8 cellular contexts compared by ENCODE assay signal in genomic region chr10:131874991-131875451, GRCh38. TPM values are rescaled to one million over a fixed set of nuclear protein-coding genes. Genes with fewer than 3 reads are reported as not detected.
DNase-seq lines count a peak whose midpoint lies in the region; ATAC-seq and TF ChIP-seq lines count a peak whose summit lies in the region.

No MANE protein-coding gene starts in this region.

- 6 to 10% (median 6%) methylated on average over 16 to 17 of the region's 17 CpGs for WGBS in spleen, 5 donors

- POLR2A ChIA-PET in HEK293 (lab: Yijun Ruan, JAX): no interaction called here

- no peak for TF ChIP-seq POLR2A in spleen (IDR thresholded peaks at IDR 0.05)

- CTCF ChIA-PET in HEK293 (lab: Yijun Ruan, JAX): interaction anchor here (0.6 to 1.4 kb wide), 11 partner anchors 15 to 1684 kb away, joined by 3 to 10 read pairs (median 3); no protein-coding TSS in a partner anchor

- TF ChIP-seq CTCF in HEK293 (tag by site-specific recombination; IDR thresholded peaks at IDR 0.05): peak; percentile 70
- peak; percentile 83 for TF ChIP-seq CTCF in astrocyte of the spinal cord (IDR thresholded peaks at IDR 0.05; ENCODE audit: low read depth, low read length)
- peak; percentile 35 to 81 (median 63) for TF ChIP-seq CTCF in spleen (IDR thresholded peaks at IDR 0.05 in 8 of 11, conservative IDR thresholded peaks at IDR 0.05 in 3 of 11)

- no peaks in the 10 kb centered on the region for H3K36me3 ChIP-seq in HEK293 (ENCODE audit: control insufficient read depth in 2 of 2, insufficient read depth in 1 of 2, low read length in 2 of 2)
- H3K36me3 ChIP-seq in iPS-18a (ENCODE audit: control insufficient read depth, low read depth, low read length): no peaks in the 10 kb centered on the region
- no peaks in the 10 kb centered on the region for H3K36me3 ChIP-seq in spleen

- ATAC-seq in SK-N-SH treated with all-trans-retinoic acid at 6 μM for 48 hours: peak; percentile 95
- ATAC-seq in GM21529 (IDR thresholded peaks at IDR 0.05; ENCODE audit: unreplicated experiment): no peak

- H3K27ac ChIP-seq in HEK293 (ENCODE audit: extremely low read depth, low read depth, low read length): no peak overlapping the region
- no peak overlapping the region for H3K27ac ChIP-seq in iPS-18a (ENCODE audit: low read length)
- no peak overlapping the region for H3K27ac ChIP-seq in spleen

- in situ Hi-C loops in G401 (cut with HindIII; ENCODE audit: low sequenced_read_pairs) (no loop called here), astrocyte of the spinal cord (cut with HindIII; ENCODE audit: low sequenced_read_pairs) (no loop called here)

- intact Hi-C loops in spleen (cut with DNase I; ENCODE audit: low total_unique reads): loop anchor here (10.0 kb wide), 1 partner anchor 1680 kb away; no protein-coding TSS in a partner anchor

- no peak overlapping the region for H3K4me3 ChIP-seq in HEK293 (ENCODE audit: low read depth, low read length)
- H3K4me3 ChIP-seq in astrocyte of the spinal cord (ENCODE audit: low read depth, low read length): no peak overlapping the region
- peak overlapping the region; percentile 35 for H3K4me3 ChIP-seq in iPS-18a (ENCODE audit: low read length)
- H3K4me3 ChIP-seq in spleen: no peak overlapping the region

- DNase-seq in G401 (ENCODE audit: low spot score): peak; percentile 83
- peak; percentile 66 to 81 (median 72) for DNase-seq in NCI-H1417 (lab: John Stamatoyannopoulos, UW)
- peak; percentile 68 for DNase-seq in astrocyte of the spinal cord (ENCODE audit: low read depth, low spot score)
- peak; percentile 87 for DNase-seq in spleen

- H3K27me3 ChIP-seq in iPS-18a (ENCODE audit: control insufficient read depth, insufficient read depth, low read length): no peaks in the 10 kb centered on the region
- H3K27me3 ChIP-seq in spleen (replicated peaks in 1 of 7): peaks cover 0 to 64% (median 12%) of the 10 kb centered on the region in 7 donors

- no peak overlapping the region for H3K9ac ChIP-seq in iPS-18a (ENCODE audit: low read length)

- H3K9me3 ChIP-seq in HEK293 (ENCODE audit: control insufficient read depth, insufficient read depth, low read depth, low read length) (no peaks in the 10 kb centered on the region), iPS-18a (ENCODE audit: control insufficient read depth, low read depth, low read length) (no peaks in the 10 kb centered on the region), spleen (no peaks in the 10 kb centered on the region)

- H3K4me1 ChIP-seq in HEK293 (ENCODE audit: control insufficient read depth, insufficient read depth, low read length) (no peaks in the 10 kb centered on the region), iPS-18a (ENCODE audit: control insufficient read depth, low read depth, low read length) (peaks cover 4% of the 10 kb centered on the region), spleen (peaks cover 0 to 9% (median 6%) of the 10 kb centered on the region in 6 donors)

TF ChIP-seq in HEK293, 187 proteins besides CTCF, POLR2A, EP300 and RAD21 (continues in another document):
- no peak for TF ChIP-seq GLI2 (tag by site-specific recombination; IDR thresholded peaks at IDR 0.05; ENCODE audit: borderline replicate concordance, low read depth)
- TF ChIP-seq ZNF169 (tag by site-specific recombination; IDR thresholded peaks at IDR 0.05): no peak
- peak; percentile 68 for TF ChIP-seq ZIC2 (tag by site-specific recombination; IDR thresholded peaks at IDR 0.05)
- 0 out of 2 replicates have a peak, but pooled peaks have one; percentile 12 for TF ChIP-seq PRDM1 (tag by site-specific recombination; IDR thresholded peaks at IDR 0.05)
- TF ChIP-seq GLIS1 (tag by site-specific recombination; IDR thresholded peaks at IDR 0.05): peak; percentile 75
- TF ChIP-seq, protein P1, sequence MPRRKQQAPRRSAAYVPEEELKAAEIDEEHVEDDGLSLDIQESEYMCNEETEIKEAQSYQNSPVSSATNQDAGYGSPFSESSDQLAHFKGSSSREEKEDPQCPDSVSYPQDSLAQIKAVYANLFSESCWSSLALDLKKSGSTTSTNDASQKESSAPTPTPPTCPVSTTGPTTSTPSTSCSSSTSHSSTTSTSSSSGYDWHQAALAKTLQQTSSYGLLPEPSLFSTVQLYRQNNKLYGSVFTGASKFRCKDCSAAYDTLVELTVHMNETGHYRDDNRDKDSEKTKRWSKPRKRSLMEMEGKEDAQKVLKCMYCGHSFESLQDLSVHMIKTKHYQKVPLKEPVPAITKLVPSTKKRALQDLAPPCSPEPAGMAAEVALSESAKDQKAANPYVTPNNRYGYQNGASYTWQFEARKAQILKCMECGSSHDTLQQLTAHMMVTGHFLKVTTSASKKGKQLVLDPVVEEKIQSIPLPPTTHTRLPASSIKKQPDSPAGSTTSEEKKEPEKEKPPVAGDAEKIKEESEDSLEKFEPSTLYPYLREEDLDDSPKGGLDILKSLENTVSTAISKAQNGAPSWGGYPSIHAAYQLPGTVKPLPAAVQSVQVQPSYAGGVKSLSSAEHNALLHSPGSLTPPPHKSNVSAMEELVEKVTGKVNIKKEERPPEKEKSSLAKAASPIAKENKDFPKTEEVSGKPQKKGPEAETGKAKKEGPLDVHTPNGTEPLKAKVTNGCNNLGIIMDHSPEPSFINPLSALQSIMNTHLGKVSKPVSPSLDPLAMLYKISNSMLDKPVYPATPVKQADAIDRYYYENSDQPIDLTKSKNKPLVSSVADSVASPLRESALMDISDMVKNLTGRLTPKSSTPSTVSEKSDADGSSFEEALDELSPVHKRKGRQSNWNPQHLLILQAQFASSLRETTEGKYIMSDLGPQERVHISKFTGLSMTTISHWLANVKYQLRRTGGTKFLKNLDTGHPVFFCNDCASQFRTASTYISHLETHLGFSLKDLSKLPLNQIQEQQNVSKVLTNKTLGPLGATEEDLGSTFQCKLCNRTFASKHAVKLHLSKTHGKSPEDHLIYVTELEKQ (tag by site-specific recombination; IDR thresholded peaks at IDR 0.05; ENCODE audit: borderline replicate concordance): no peak
- peak; percentile 93 for TF ChIP-seq ZNF654 (tag by site-specific recombination; IDR thresholded peaks at IDR 0.05; ENCODE audit: low read depth)
- TF ChIP-seq ZNF501 (tag by site-specific recombination; IDR thresholded peaks at IDR 0.05): no peak
- no peak for TF ChIP-seq YY1 (tag by site-specific recombination; IDR thresholded peaks at IDR 0.05)

TF ChIP-seq in SK-N-SH treated with all-trans-retinoic acid at 6 μM for 48 hours, 23 proteins besides CTCF, POLR2A, EP300 and RAD21:
- TF ChIP-seq ZNF565 (CRISPR knock-in tag; conservative IDR thresholded peaks at IDR 0.05; ENCODE audit: low read depth): no peak
- no peak for TF ChIP-seq ISL1 (CRISPR knock-in tag; IDR thresholded peaks at IDR 0.05)
- TF ChIP-seq, protein P2, sequence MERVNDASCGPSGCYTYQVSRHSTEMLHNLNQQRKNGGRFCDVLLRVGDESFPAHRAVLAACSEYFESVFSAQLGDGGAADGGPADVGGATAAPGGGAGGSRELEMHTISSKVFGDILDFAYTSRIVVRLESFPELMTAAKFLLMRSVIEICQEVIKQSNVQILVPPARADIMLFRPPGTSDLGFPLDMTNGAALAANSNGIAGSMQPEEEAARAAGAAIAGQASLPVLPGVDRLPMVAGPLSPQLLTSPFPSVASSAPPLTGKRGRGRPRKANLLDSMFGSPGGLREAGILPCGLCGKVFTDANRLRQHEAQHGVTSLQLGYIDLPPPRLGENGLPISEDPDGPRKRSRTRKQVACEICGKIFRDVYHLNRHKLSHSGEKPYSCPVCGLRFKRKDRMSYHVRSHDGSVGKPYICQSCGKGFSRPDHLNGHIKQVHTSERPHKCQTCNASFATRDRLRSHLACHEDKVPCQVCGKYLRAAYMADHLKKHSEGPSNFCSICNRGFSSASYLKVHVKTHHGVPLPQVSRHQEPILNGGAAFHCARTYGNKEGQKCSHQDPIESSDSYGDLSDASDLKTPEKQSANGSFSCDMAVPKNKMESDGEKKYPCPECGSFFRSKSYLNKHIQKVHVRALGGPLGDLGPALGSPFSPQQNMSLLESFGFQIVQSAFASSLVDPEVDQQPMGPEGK (CRISPR knock-in tag; IDR thresholded peaks at IDR 0.05; ENCODE audit: borderline replicate concordance): no peak
- TF ChIP-seq ZNF8 (CRISPR knock-in tag; IDR thresholded peaks at IDR 0.05): no peak
- TF ChIP-seq RARB (CRISPR knock-in tag; IDR thresholded peaks at IDR 0.05): no peak
- no peak for TF ChIP-seq ZNF70 (CRISPR knock-in tag; IDR thresholded peaks at IDR 0.05)
- no peak for TF ChIP-seq ZC3H10 (CRISPR knock-in tag; IDR thresholded peaks at IDR 0.05)

RNA-seq across cellular contexts. Expression of gene PPP2R2D, which starts 25.8 kb away (rescaled TPM):
- 32.2 and 57.5 TPM in 2 replicates for total RNA-seq in G401 (2014; rRNA removed; shearing (Covaris generic))
- 10 to 100 TPM; 28.0 to 41.2 (median 35.3) TPM for total RNA-seq in spleen
- polyA plus RNA-seq in spleen: 10 to 100 TPM; 15.6 to 21.0 (median 17.3) TPM
